In the genomic region with DNA sequence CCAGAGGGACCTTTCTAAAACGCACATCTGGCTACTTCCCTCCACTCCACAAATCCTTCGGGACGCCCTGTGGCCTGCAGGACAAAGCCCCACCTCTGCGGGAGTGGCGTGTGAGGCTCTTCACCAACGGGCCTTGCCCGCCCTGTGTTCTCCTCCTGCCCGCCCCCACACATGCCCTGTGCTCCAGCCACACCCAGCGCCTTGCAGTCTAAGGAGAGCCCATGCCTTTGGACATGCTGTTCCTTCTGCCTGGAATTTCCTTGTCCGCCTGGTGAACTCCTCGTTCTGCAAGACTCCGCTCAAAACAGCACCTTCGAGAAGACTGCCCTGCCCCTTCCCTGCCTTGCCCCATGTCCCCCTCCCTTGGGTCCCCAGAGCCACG, we compare ENCODE assay signal across 10 cellular contexts. TPM values are rescaled to one million over a fixed set of nuclear protein-coding genes. Genes with fewer than 3 reads are reported as not detected.
A peak's percentile ranks its signal among the peaks of the same experiment; 100 is the strongest.
DNase-seq lines count a peak whose midpoint lies in the region; TF ChIP-seq lines count a peak whose summit lies in the region.
"Had no signal": no experiment of that assay in that cellular context is flagged by ENCODE, and none has a peak within 500 bp of the region (broad histone marks: within the 10 kb centered on the region; RNA-seq: fewer than 3 reads in every experiment).

No MANE protein-coding gene starts in this region.

- H3K9me3 ChIP-seq in OCI-LY1 (ENCODE audit: low read length) (no peaks in the 10 kb centered on the region), esophagus muscularis mucosa (no peaks in the 10 kb centered on the region), skeletal muscle satellite cell (replicated peaks; ENCODE audit: low read length) (no peaks in the 10 kb centered on the region)

- no peak for DNase-seq in esophagus muscularis mucosa (ENCODE audit: extremely low spot score)
- DNase-seq in HT-29 (ENCODE audit: low spot score) = no peak
- DNase-seq in stimulated activated CD4-positive, alpha-beta T cell treated with anti-CD3 and anti-CD28 coated beads, Interleukin-4, amount 100 ng/mL, for 24 hours = no peak
- no peak for DNase-seq in activated gamma-delta T cell treated with Interleukin-2 at 50 U/mL for 16 hours
- DNase-seq: activated T-cell treated with anti-CD3 and anti-CD28 coated beads, Interleukin-2, amount 50 U/mL, for 48 hours; head of caudate nucleus had no signal

- intact Hi-C loops in esophagus muscularis mucosa (cut with DNase I) = loop anchor here (10.0 kb wide), 1 partner anchor 155 kb away; no protein-coding TSS in a partner anchor

- H3K4me1 ChIP-seq in OCI-LY1 (ENCODE audit: insufficient read depth, low read length, severe bottlenecking) (no peaks in the 10 kb centered on the region), esophagus muscularis mucosa (peaks cover 8 to 55% (median 47%) of the 10 kb centered on the region in 4 donors), skeletal muscle satellite cell (ENCODE audit: control insufficient read depth, insufficient read depth, low read length) (peaks cover 67% of the 10 kb centered on the region)

- no peaks in the 10 kb centered on the region for H4K20me1 ChIP-seq in OCI-LY1 (ENCODE audit: insufficient read depth, low read length)

- H3K9me2 ChIP-seq in OCI-LY1 (ENCODE audit: low read depth, low read length) = no peaks in the 10 kb centered on the region

- H3K9ac ChIP-seq in OCI-LY1 (ENCODE audit: low read length) (no peak overlapping the region), skeletal muscle satellite cell (ENCODE audit: low read depth, low read length) (no peak overlapping the region)

- peak overlapping the region; percentile 37 for H3K27ac ChIP-seq in OCI-LY1 (ENCODE audit: low read depth, low read length, poor library complexity, severe bottlenecking)
- H3K27ac ChIP-seq in esophagus muscularis mucosa (replicated peaks in 1 of 4) = peak overlapping the region in 3 of 4 donors; percentile 8 to 51 (median 28)
- H3K27ac ChIP-seq: SK-N-MC had no signal

- H3K36me3 ChIP-seq in OCI-LY1 (ENCODE audit: insufficient read depth, low read length) = peaks cover 95% of the 10 kb centered on the region
- H3K36me3 ChIP-seq in esophagus muscularis mucosa = peaks cover 71 to 99% (median 97%) of the 10 kb centered on the region in 4 donors
- H3K36me3 ChIP-seq in skeletal muscle satellite cell (ENCODE audit: insufficient read depth, low read length) = peaks cover 98% of the 10 kb centered on the region

- no peak overlapping the region for H2AFZ ChIP-seq in OCI-LY1 (ENCODE audit: low read length)

- H3K4me3 ChIP-seq in OCI-LY1 (ENCODE audit: low read depth, low read length, poor library complexity, severe bottlenecking) = no peak overlapping the region
- no peak overlapping the region for H3K4me3 ChIP-seq in esophagus muscularis mucosa
- no peak overlapping the region for H3K4me3 ChIP-seq in skeletal muscle satellite cell (ENCODE audit: low read length)
- H3K4me3 ChIP-seq: SK-N-MC had no signal

- TF ChIP-seq CTCF in OCI-LY1 (IDR thresholded peaks at IDR 0.05; ENCODE audit: low read length) (no peak), esophagus muscularis mucosa (IDR thresholded peaks at IDR 0.05) (no peak)

- H3K27me3 ChIP-seq in OCI-LY1 (ENCODE audit: insufficient read depth, low read length) (no peaks in the 10 kb centered on the region), esophagus muscularis mucosa (no peaks in the 10 kb centered on the region), skeletal muscle satellite cell (ENCODE audit: control insufficient read depth, insufficient read depth, low read length) (no peaks in the 10 kb centered on the region)

- 72% methylated on average over 14 of the region's 14 CpGs for WGBS in esophagus muscularis mucosa

- no peaks in the 10 kb centered on the region; the same call in 1 of the 2 replicates for H3F3A ChIP-seq in OCI-LY1 (ENCODE audit: insufficient read depth, low read length)

- TF ChIP-seq EP300 in esophagus muscularis mucosa (IDR thresholded peaks at IDR 0.05) = no peak

- no peak for TF ChIP-seq POLR2A in esophagus muscularis mucosa (IDR thresholded peaks at IDR 0.05; ENCODE audit: low read depth)

- no peaks in the 10 kb centered on the region for H3K79me2 ChIP-seq in OCI-LY1 (ENCODE audit: insufficient read depth, low read length)

- no peak overlapping the region for H3K4me2 ChIP-seq in OCI-LY1 (ENCODE audit: low read length)
- H3K4me2 ChIP-seq in skeletal muscle satellite cell (ENCODE audit: low read length) = peak overlapping the region; percentile 5

RNA-seq across cellular contexts. Expression of a gene that starts 7.4 kb away (rescaled TPM):
- 100 to 1,000 TPM; 199 to 229 (median 213) TPM for total RNA-seq in esophagus muscularis mucosa
- 303 and 418 TPM in 2 replicates for total RNA-seq in skeletal muscle satellite cell (2012; rRNA removed)
- 387 and 398 TPM in 2 replicates for total RNA-seq in HT-29 (2014; rRNA removed; shearing (Covaris generic))

RNA-seq across cellular contexts. Expression of a gene that starts 17.2 kb away (rescaled TPM):
- total RNA-seq in esophagus muscularis mucosa = 100 to 1,000 TPM; 126 to 325 (median 234) TPM
- total RNA-seq in skeletal muscle satellite cell (2012; rRNA removed) = 50.2 and 53.7 TPM in 2 replicates
- total RNA-seq in HT-29 (2014; rRNA removed; shearing (Covaris generic)) = 132 and 138 TPM in 2 replicates

RNA-seq across cellular contexts. Expression of a gene that starts 17.7 kb away (rescaled TPM):
- not detected for total RNA-seq in esophagus muscularis mucosa
- total RNA-seq in skeletal muscle satellite cell (2012; rRNA removed) = not detected in 2 replicates
- total RNA-seq in HT-29 (2014; rRNA removed; shearing (Covaris generic)) = 0.13 TPM in 1 of 2 replicates, not detected in the other
- total RNA-seq: pulmonary artery endothelial cell had no signal

RNA-seq across cellular contexts. Expression of a gene that starts 28.6 kb away (rescaled TPM):
- total RNA-seq in esophagus muscularis mucosa = not detected
- total RNA-seq in skeletal muscle satellite cell (2012; rRNA removed) = not detected in 2 replicates
- not detected in 2 replicates for total RNA-seq in HT-29 (2014; rRNA removed; shearing (Covaris generic))
- total RNA-seq: pulmonary artery endothelial cell had no signal

RNA-seq across cellular contexts. Expression of a gene that starts 47.4 kb away (rescaled TPM):
- total RNA-seq in esophagus muscularis mucosa = not detected
- total RNA-seq in skeletal muscle satellite cell (2012; rRNA removed) = 0.44 TPM in 1 of 2 replicates, not detected in the other
- not detected in 2 replicates for total RNA-seq in HT-29 (2014; rRNA removed; shearing (Covaris generic))
